Comparison of ENCODE assay signal across 1 cellular context in genomic region chr21:45015469-45015860, GRCh38.
TF ChIP-seq lines count a peak whose summit lies in the region.

No MANE protein-coding gene starts in this region.

TF ChIP-seq in WTC11, 78 proteins besides CTCF, POLR2A, EP300 and RAD21 (continued from another document):
- no peak for TF ChIP-seq ARID4B (CRISPR knock-in tag; IDR thresholded peaks at IDR 0.05; ENCODE audit: borderline replicate concordance)
- no peak for TF ChIP-seq HMGXB4 (CRISPR knock-in tag; IDR thresholded peaks at IDR 0.05)
- TF ChIP-seq SMAD3 (CRISPR knock-in tag; IDR thresholded peaks at IDR 0.05; ENCODE audit: borderline replicate concordance), result no peak
